ENCODE assay signal across 8 cellular contexts in genomic region chr13:51585696-51586095, GRCh38. TPM values are rescaled to one million over a fixed set of nuclear protein-coding genes. Genes with fewer than 3 reads are reported as not detected.
DNase-seq lines count a peak whose midpoint lies in the region; ATAC-seq, FAIRE-seq and TF ChIP-seq lines count a peak whose summit lies in the region.

No MANE protein-coding gene starts in this region.

- no peaks in the 10 kb centered on the region; a peak in 1 of 22 replicates for H3K27me3 ChIP-seq in BLaER1 treated with 17β-estradiol and CSF1 and Interleukin-3, amounts not matched to agents 10 nM and 100 nM
- H3K27me3 ChIP-seq in ascending aorta (no peaks in the 10 kb centered on the region), HepG2 (ENCODE audit: control insufficient read depth in 1 of 2, insufficient read depth in 2 of 2, low read length in 2 of 2) (no peaks in the 10 kb centered on the region; a peak in 1 of 5 replicates)

- H3K27me3 Mint-ChIP-seq in type B pancreatic cell = no peaks in the 10 kb centered on the region

- no peak for TF ChIP-seq RAD21 in HepG2 (CRISPR knock-in tag; IDR thresholded peaks at IDR 0.05)

- H3K79me2 ChIP-seq in HepG2 (ENCODE audit: insufficient read depth, low read length) = peaks cover 62% of the 10 kb centered on the region

- H3K4me3 Mint-ChIP-seq in type B pancreatic cell = peak overlapping the region; percentile 94

- no peaks in the 10 kb centered on the region for H3K9me3 Mint-ChIP-seq in type B pancreatic cell

- intact Hi-C loops in ascending aorta (cut with DNase I) = loop anchor here (10.0 kb wide), 1 partner anchor 109 kb away; no protein-coding TSS in a partner anchor
- intact Hi-C loops in HepG2 (cut with micrococcal nuclease; ENCODE audit: unreplicated experiment) = loop anchor here (5.0 to 10.0 kb wide), 3 partner anchors 149 to 212 kb away; no protein-coding TSS in a partner anchor
- intact Hi-C loops in posterior vena cava (cut with DNase I) = no loop called here

- peak overlapping the region; percentile 93 for H3K27ac Mint-ChIP-seq in type B pancreatic cell

- peaks cover 48% of the 10 kb centered on the region for H3K4me1 Mint-ChIP-seq in type B pancreatic cell (ENCODE audit: unreplicated experiment)

- in situ Hi-C loops in HepG2 (cut with HindIII; ENCODE audit: extremely low pct_ligation_motif_present, low pct_unique_long_range_greater_than_20kb) = loop anchor here (10.0 kb wide), 1 partner anchor 141 kb away; no protein-coding TSS in a partner anchor

- no peak for TF ChIP-seq POLR2A in HepG2 (IDR thresholded peaks at IDR 0.05; ENCODE audit: insufficient read depth in 1 of 2, low read depth in 2 of 2, low read length in 2 of 2)

- no peaks in the 10 kb centered on the region for H3K36me3 ChIP-seq in BLaER1 treated with 17β-estradiol and CSF1 and Interleukin-3, amounts not matched to agents 10 nM and 100 nM
- H3K36me3 ChIP-seq in ascending aorta (no peaks in the 10 kb centered on the region), HepG2 (replicated peaks in 1 of 2; ENCODE audit: control insufficient read depth in 1 of 2, insufficient read depth in 2 of 2, low read length in 2 of 2) (no peaks in the 10 kb centered on the region; a peak in 1 of 5 replicates)

- CTCF ChIA-PET in HepG2 (lab: Yijun Ruan, JAX; ENCODE audit: low intra/inter-chr PET ratio, low total read pairs) = no interaction called here

- peak overlapping the region; percentile 81 to 91 (median 88) for H3K4me2 ChIP-seq in BLaER1 treated with 17β-estradiol and CSF1 and Interleukin-3, amounts not matched to agents 10 nM and 100 nM
- peak overlapping the region; percentile 82 for H3K4me2 ChIP-seq in HepG2 (ENCODE audit: low read depth, low read length)

- no peak for ATAC-seq in HepG2
- no peak for ATAC-seq in HG02885 (IDR thresholded peaks at IDR 0.05; ENCODE audit: poor library complexity, unreplicated experiment)

- peak overlapping the region in 9 of 11 experiments; percentile 74 to 91 (median 90); a peak in 15 of 22 replicates for H3K27ac ChIP-seq in BLaER1 treated with 17β-estradiol and CSF1 and Interleukin-3, amounts not matched to agents 10 nM and 100 nM
- H3K27ac ChIP-seq in ascending aorta = no peak overlapping the region
- H3K27ac ChIP-seq in HepG2 (ENCODE audit: extremely low read length, insufficient read depth, low read length) = peak overlapping the region; percentile 94

- TF ChIP-seq CTCF in ascending aorta (IDR thresholded peaks at IDR 0.05) = no peak
- no peak for TF ChIP-seq CTCF in HepG2 (CRISPR knock-in tag; IDR thresholded peaks at IDR 0.05)
- no peak for TF ChIP-seq CTCF in type B pancreatic cell (conservative IDR thresholded peaks at IDR 0.05)

- BruUV-seq in HepG2 (replicated peaks; lab: Mats Ljungman, UMichigan) = TSS peak; percentile 46

- H3K9ac ChIP-seq in BLaER1 treated with 17β-estradiol and CSF1 and Interleukin-3, amounts not matched to agents 10 nM and 100 nM = peak overlapping the region; percentile 85 to 93 (median 89); a peak in 20 of 22 replicates
- H3K9ac ChIP-seq in HepG2 (ENCODE audit: insufficient read depth, low read depth, low read length) = peak overlapping the region; percentile 98

- peaks cover 8 to 39% (median 25%) of the 10 kb centered on the region in 11 experiments; a peak in 14 of 22 replicates for H4K20me1 ChIP-seq in BLaER1 treated with 17β-estradiol and CSF1 and Interleukin-3, amounts not matched to agents 10 nM and 100 nM
- H4K20me1 ChIP-seq in HepG2 (ENCODE audit: insufficient read depth, low read length) = peaks cover 9% of the 10 kb centered on the region; the same call in 1 of the 2 replicates

- POLR2A ChIA-PET in HepG2 (lab: Yijun Ruan, JAX) = interaction anchor here (0.7 to 3.7 kb wide), 5 partner anchors 31 to 179 kb away, joined by 3 to 32 read pairs (median 5); partner anchors contain the start of gene INTS6

- 38% methylated on average over 4 of the region's 4 CpGs for whole genome bisulfite sequencing in HepG2 (ENCODE audit: low lambda C conversion rate)

- no peak overlapping the region for H2AFZ ChIP-seq in HepG2 (ENCODE audit: low read length)

- no peak for FAIRE-seq in HepG2 (lab: Jason Lieb, UNC)

- DNase-seq in HS-5 (ENCODE audit: low read depth) (peak; percentile 50), ascending aorta (ENCODE audit: low spot score in 2 of 2) (no peak), HepG2 (ENCODE audit: low spot score) (no peak), type B pancreatic cell (ENCODE audit: extremely low spot score, unreplicated experiment) (no peak), posterior vena cava (ENCODE audit: low spot score) (no peak)
- DNase-seq in activated CD4-positive, CD25-positive, alpha-beta regulatory T cell treated with anti-CD3 and anti-CD28 coated beads, Interleukin-2, amount 50 U/mL, for 72 hours = no peak

- no peaks in the 10 kb centered on the region for H3K36me3 Mint-ChIP-seq in type B pancreatic cell

- TF ChIP-seq EP300 in HepG2 (IDR thresholded peaks at IDR 0.05; ENCODE audit: low read depth in 2 of 2, low read length in 2 of 2) (no peak), HepG2 (CRISPR knock-in tag; IDR thresholded peaks at IDR 0.05; ENCODE audit: borderline replicate concordance) (no peak)

- H3K4me1 ChIP-seq in BLaER1 treated with 17β-estradiol and CSF1 and Interleukin-3, amounts not matched to agents 10 nM and 100 nM = peaks cover 11 to 56% (median 17%) of the 10 kb centered on the region in 10 experiments; a peak in 19 of 20 replicates
- H3K4me1 ChIP-seq in ascending aorta (peaks cover 0 to 19% of the 10 kb centered on the region in 2 donors), HepG2 (ENCODE audit: insufficient read depth, low read length) (peaks cover 74% of the 10 kb centered on the region)

- peak overlapping the region; percentile 81 to 98 (median 94) for H3K4me3 ChIP-seq in BLaER1 treated with 17β-estradiol and CSF1 and Interleukin-3, amounts not matched to agents 10 nM and 100 nM
- peak overlapping the region; percentile 79 to 90 for H3K4me3 ChIP-seq in ascending aorta
- H3K4me3 ChIP-seq in HepG2 (replicated peaks in 1 of 3; ENCODE audit: insufficient read depth in 1 of 3, low read depth in 2 of 3, low read length in 3 of 3) = peak overlapping the region; percentile 82 to 98 (median 90); a peak in 5 of 6 replicates

- no peaks in the 10 kb centered on the region for H3K9me3 ChIP-seq in BLaER1 treated with 17β-estradiol and CSF1 and Interleukin-3, amounts not matched to agents 10 nM and 100 nM (replicated peaks in 1 of 11)
- H3K9me3 ChIP-seq in ascending aorta (no peaks in the 10 kb centered on the region), HepG2 (ENCODE audit: low read length) (no peaks in the 10 kb centered on the region)

TF ChIP-seq in HepG2, 621 proteins besides CTCF, POLR2A, EP300 and RAD21:
- 0 out of 2 replicates have a peak, but pooled peaks have one; percentile 29 for TF ChIP-seq ZNF644 (CRISPR knock-in tag; IDR thresholded peaks at IDR 0.05; ENCODE audit: low read depth)
- no peak for TF ChIP-seq ZNF543 (CRISPR knock-in tag; IDR thresholded peaks at IDR 0.05)

RNA-seq across cellular contexts. Expression of gene WDFY2, which starts 1.4 kb away (rescaled TPM):
- total RNA-seq in ascending aorta = 6.1 TPM
- total RNA-seq in HepG2 (2016; rRNA removed; fragmentation: Illumina TruSeq; extraction: Trizol) = 16.4 and 22.6 TPM in 2 replicates
- total RNA-seq in HepG2 (2016; cell fraction: cytosol; rRNA removed; fragmentation: Illumina TruSeq; extraction: Trizol; ENCODE audit: low read depth) = 2.3 and 2.6 TPM in 2 replicates
- total RNA-seq in HepG2 (2016; cell fraction: insoluble cytoplasmic fraction; rRNA removed; fragmentation: Illumina TruSeq; extraction: Trizol) = 17.3 and 21.4 TPM in 2 replicates
- total RNA-seq in HepG2 (2016; cell fraction: membrane; rRNA removed; fragmentation: Illumina TruSeq; extraction: Trizol) = 5.6 and 7.0 TPM in 2 replicates
- total RNA-seq in HepG2 (2016; cell fraction: nucleus; rRNA removed; fragmentation: Illumina TruSeq; extraction: Trizol) = 70.9 and 71.5 TPM in 2 replicates
- polyA plus RNA-seq in HepG2 (2011; rRNA removed) = 27.0 and 27.5 TPM in 2 replicates
- polyA plus RNA-seq in HepG2 (2011; cell fraction: cytosol; rRNA removed) = 8.0 and 11.1 TPM in 2 replicates
- 67.6 and 71.9 TPM in 2 replicates for polyA plus RNA-seq in HepG2 (2011; cell fraction: nucleus; rRNA removed)
- 21.4 and 23.6 TPM in 2 replicates for polyA plus RNA-seq in HepG2 (2012)
- 1.3 and 1.7 TPM in 2 replicates for polyA plus RNA-seq in HepG2 (2016; cell fraction: cytosol; fragmentation: Illumina TruSeq; extraction: Trizol; ENCODE audit: low read depth)
- polyA plus RNA-seq in HepG2 (2016; cell fraction: insoluble cytoplasmic fraction; fragmentation: Illumina TruSeq; extraction: Trizol; ENCODE audit: low read depth) = 16.8 and 17.1 TPM in 2 replicates
- 3.4 and 3.7 TPM in 2 replicates for polyA plus RNA-seq in HepG2 (2016; cell fraction: membrane; fragmentation: Illumina TruSeq; extraction: Trizol; ENCODE audit: low read depth)
- 63.8 and 64.3 TPM in 2 replicates for polyA plus RNA-seq in HepG2 (2016; cell fraction: nucleus; fragmentation: Illumina TruSeq; extraction: Trizol; ENCODE audit: insufficient read depth, low read depth)
- polyA minus RNA-seq in HepG2 (2011; rRNA and poly(A)+ RNA removed; ENCODE audit: low replicate concordance) = 10.1 and 51.6 TPM in 2 replicates
- 12.9 and 15.9 TPM in 2 replicates for polyA minus RNA-seq in HepG2 (2011; cell fraction: cytosol; rRNA and poly(A)+ RNA removed)
- polyA minus RNA-seq in HepG2 (2011; cell fraction: nucleus; rRNA and poly(A)+ RNA removed) = 150 and 174 TPM in 2 replicates
- total RNA-seq in type B pancreatic cell (ENCODE audit: low replicate concordance) = 17.5 and 20.3 TPM in 2 replicates
- total RNA-seq in posterior vena cava = 10 to 100 TPM; 10.6 to 13.0 TPM

Comparison
In these comparisons a context has a peak if more than half of its experiments do, and no peak if none do; other contexts are left out.
1. H3K27ac ChIP-seq: peak in BLaER1 treated with 17β-estradiol and CSF1 and Interleukin-3, amounts not matched to agents 10 nM and 100 nM (9 of 11) and HepG2 (single experiment); none in ascending aorta (0 of 2).
2. intact Hi-C loops: an anchor here in ascending aorta (10.0 kb wide) and HepG2 (5.0 to 10.0 kb wide); none called in posterior vena cava.
3. Peak in every context shown above with its lines, with median percentiles within 50 percentile points of each other: H3K4me3 ChIP-seq.